Comparison of ENCODE assay signal across 30 cellular contexts in genomic region chr2:218127929-218128455, GRCh38. TPM values are rescaled to one million over a fixed set of nuclear protein-coding genes. Genes with fewer than 3 reads are reported as not detected.
"Had no signal": no experiment of that assay in that cellular context is flagged by ENCODE, and none has a peak within 500 bp of the region (broad histone marks: within the 10 kb centered on the region; RNA-seq: fewer than 3 reads in every experiment).

No MANE protein-coding gene starts in this region.

- H3K27ac ChIP-seq: VCaP had no signal

- H3K4me3 Mint-ChIP-seq: activated CD4-positive, alpha-beta memory T cell treated with anti-CD3 and anti-CD28 coated beads, Interleukin-2, amount 10 ng/mL, durations not matched to agents 7 days and 5 days; activated CD4-positive, alpha-beta T cell treated with anti-CD3 and anti-CD28 coated beads for 36 hours; activated naive CD4-positive, alpha-beta T cell treated with anti-CD3 and anti-CD28 coated beads for 36 hours; activated naive CD8-positive, alpha-beta T cell; activated T-helper 17 cell treated with anti-CD3 and anti-CD28 coated beads, Interleukin-2, amount 50 U/mL, for 72 hours; brain had no signal

- H3K27ac Mint-ChIP-seq: activated CD4-positive, alpha-beta memory T cell treated with anti-CD3 and anti-CD28 coated beads, Interleukin-2, amount 10 ng/mL, durations not matched to agents 7 days and 5 days; activated CD4-positive, alpha-beta T cell treated with anti-CD3 and anti-CD28 coated beads for 36 hours; activated naive CD4-positive, alpha-beta T cell treated with anti-CD3 and anti-CD28 coated beads for 36 hours; activated naive CD8-positive, alpha-beta T cell; activated T-helper 17 cell treated with anti-CD3 and anti-CD28 coated beads, Interleukin-2, amount 50 U/mL, for 72 hours; brain had no signal

- H3K4me1 Mint-ChIP-seq: brain had no signal

- H3K36me3 Mint-ChIP-seq: activated naive CD8-positive, alpha-beta T cell; brain had no signal

- ATAC-seq: activated CD4-positive, alpha-beta T cell treated with anti-CD3 and anti-CD28 coated beads for 36 hours; activated T-helper 17 cell treated with anti-CD3 and anti-CD28 coated beads, Interleukin-2, amount 50 U/mL, for 72 hours had no signal

- FAIRE-seq: astrocyte had no signal

- H3K9me3 Mint-ChIP-seq: activated CD4-positive, alpha-beta memory T cell treated with anti-CD3 and anti-CD28 coated beads, Interleukin-2, amount 10 ng/mL, durations not matched to agents 7 days and 5 days; activated naive CD4-positive, alpha-beta T cell treated with anti-CD3 and anti-CD28 coated beads for 36 hours; activated T-helper 17 cell treated with anti-CD3 and anti-CD28 coated beads, Interleukin-2, amount 50 U/mL, for 72 hours had no signal

- DNase-seq: activated CD4-positive, alpha-beta memory T cell treated with anti-CD3 and anti-CD28 coated beads, Interleukin-2, amount 10 ng/mL, durations not matched to agents 7 days and 5 days; activated CD4-positive, alpha-beta T cell treated with anti-CD3 and anti-CD28 coated beads for 36 hours; activated CD4-positive, alpha-beta T cell treated with anti-CD3 and anti-CD28 coated beads, Interleukin-2, amount 50 U/mL, for 1 hour; activated gamma-delta T cell; activated naive CD4-positive, alpha-beta T cell treated with anti-CD3 and anti-CD28 coated beads for 36 hours; activated T-cell treated with anti-CD3 and anti-CD28 coated beads for 4 hours; activated T-cell treated with anti-CD3 and anti-CD28 coated beads, Interleukin-2, amount 50 U/mL, for 48 hours; amygdala; Karpas-422; MM.1S; NCI-H1105; NCI-H1436; NCI-H1694 treated with DMSO at 0.1 percent for 48 hours; NCI-H2081 treated with DMSO at 0.1 percent for 48 hours; NCI-H2171; NCI-H226; NCI-H526; NCI-H774; SIG-M5; T-helper 2 cell; T1000 had no signal

RNA-seq across cellular contexts. Expression of gene CXCR2, which starts 2.2 kb away (rescaled TPM):
- total RNA-seq: activated CD8-positive, alpha-beta memory T cell treated with anti-CD3 and anti-CD28 coated beads for 36 hours; NCI-H460; OCI-LY7; RPMI7951 had no signal

RNA-seq across cellular contexts. Expression of gene CXCR1, which starts 38.8 kb away (rescaled TPM):
- total RNA-seq: activated CD4-positive, alpha-beta T cell treated with anti-CD3 and anti-CD28 coated beads for 36 hours; activated CD8-positive, alpha-beta memory T cell treated with anti-CD3 and anti-CD28 coated beads for 36 hours; activated naive CD4-positive, alpha-beta T cell treated with anti-CD3 and anti-CD28 coated beads for 36 hours; activated T-helper 17 cell treated with anti-CD3 and anti-CD28 coated beads, Interleukin-2, amount 50 U/mL, for 72 hours; astrocyte; NCI-H460; OCI-LY7; RPMI7951 had no signal

RNA-seq across cellular contexts. Expression of gene RUFY4, which starts 58.9 kb away (rescaled TPM):
- total RNA-seq: activated CD8-positive, alpha-beta memory T cell treated with anti-CD3 and anti-CD28 coated beads for 36 hours; astrocyte; OCI-LY7; RPMI7951 had no signal
